8 cellular contexts compared by ENCODE assay signal in the genomic region with DNA sequence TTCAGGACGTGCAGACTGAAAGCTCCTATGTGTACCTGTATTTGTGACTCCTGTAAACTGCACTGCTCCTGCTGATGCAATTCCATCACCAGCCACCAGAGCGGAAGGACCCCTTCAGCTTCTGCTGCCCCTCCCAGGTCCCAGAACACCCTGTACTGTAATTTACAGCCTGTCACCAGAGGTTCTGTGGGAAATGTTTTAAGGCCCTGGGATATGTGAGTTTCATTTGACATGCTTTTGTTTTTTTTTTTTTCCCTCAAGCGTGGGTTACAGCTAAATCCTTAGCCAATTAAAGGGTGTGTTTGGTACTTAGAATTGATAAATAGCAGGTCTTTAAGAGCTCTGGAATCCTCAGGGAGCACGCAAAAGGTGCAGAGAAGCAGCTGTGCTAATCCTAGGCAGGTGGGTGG.
DNase-seq lines count a peak whose midpoint lies in the region; ATAC-seq and TF ChIP-seq lines count a peak whose summit lies in the region.

No MANE protein-coding gene starts in this region.

- no peaks in the 10 kb centered on the region for H3K36me3 ChIP-seq in brain microvascular endothelial cell (replicated peaks)
- H3K36me3 ChIP-seq in neural progenitor cell: no peaks in the 10 kb centered on the region

- H3K27me3 ChIP-seq in brain microvascular endothelial cell (replicated peaks) (no peaks in the 10 kb centered on the region), neural progenitor cell (no peaks in the 10 kb centered on the region)

- peaks cover 28% of the 10 kb centered on the region for H3F3A ChIP-seq in neural progenitor cell (ENCODE audit: low read depth)

- in situ Hi-C loops in brain microvascular endothelial cell (cut with HindIII; ENCODE audit: low pct_ligation_motif_present, low sequenced_read_pairs): no loop called here

- peaks cover 24% of the 10 kb centered on the region for H3K4me1 ChIP-seq in neural progenitor cell

- peak; percentile 61 for ATAC-seq in HG02678 (IDR thresholded peaks at IDR 0.05; ENCODE audit: unreplicated experiment)

- H4K20me1 ChIP-seq in neural progenitor cell (ENCODE audit: low read depth): no peaks in the 10 kb centered on the region

- no peak overlapping the region for H3K9ac ChIP-seq in neural progenitor cell

- TF ChIP-seq CTCF in brain microvascular endothelial cell (IDR thresholded peaks at IDR 0.05; ENCODE audit: low read depth, low read length, missing control alignments) (peak; percentile 82), neural progenitor cell (IDR thresholded peaks at IDR 0.05) (peak; percentile 64)

- H3K9me3 ChIP-seq in neural progenitor cell (ENCODE audit: low read depth): no peaks in the 10 kb centered on the region

- no peak overlapping the region for H3K4me3 Mint-ChIP-seq in neural progenitor cell

- H3K79me2 ChIP-seq in neural progenitor cell (ENCODE audit: low read depth): no peaks in the 10 kb centered on the region

- H3K4me1 Mint-ChIP-seq in neural progenitor cell: peaks cover 17% of the 10 kb centered on the region

- no peak overlapping the region for H3K27ac ChIP-seq in brain microvascular endothelial cell
- no peak overlapping the region for H3K27ac ChIP-seq in neural progenitor cell

- no peak overlapping the region for H2AFZ ChIP-seq in neural progenitor cell (replicated peaks)

- H3K4me3 ChIP-seq in brain microvascular endothelial cell (ENCODE audit: low read depth, low read length) (no peak overlapping the region), neural progenitor cell (no peak overlapping the region)

- H3K36me3 Mint-ChIP-seq in neural progenitor cell: peaks cover 31% of the 10 kb centered on the region

- no peak overlapping the region for H3K4me2 ChIP-seq in neural progenitor cell

- DNase-seq in activated CD8-positive, alpha-beta memory T cell treated with anti-CD3 and anti-CD28 coated beads, Interleukin-2, amount 50 U/mL, for 48 hours: peak; percentile 48
- DNase-seq in activated CD8-positive, alpha-beta memory T cell treated with anti-CD3 and anti-CD28 coated beads for 24 hours: no peak
- DNase-seq in NCI-H187 treated with DMSO at 0.1 percent for 48 hours (lab: John Stamatoyannopoulos, UW): peak; percentile 53
- DNase-seq in brain microvascular endothelial cell: no peak
- peak; percentile 69 for DNase-seq in neural progenitor cell (ENCODE audit: low spot score)
- no peak for DNase-seq in COLO829 (ENCODE audit: low spot score)
- DNase-seq in GDM1 (lab: John Stamatoyannopoulos, UW): no peak

- no peak overlapping the region for H3K27ac Mint-ChIP-seq in neural progenitor cell

- no peaks in the 10 kb centered on the region for H3K9me3 Mint-ChIP-seq in neural progenitor cell

- peaks cover 2% of the 10 kb centered on the region for H3K27me3 Mint-ChIP-seq in neural progenitor cell (ENCODE audit: insufficient read depth, low read depth)

Comparison
In these comparisons a context has a peak if more than half of its experiments do, and no peak if none do; other contexts are left out.
1. DNase-seq: peak in activated CD8-positive, alpha-beta memory T cell treated with anti-CD3 and anti-CD28 coated beads, Interleukin-2, amount 50 U/mL, for 48 hours (single experiment), NCI-H187 treated with DMSO at 0.1 percent for 48 hours (single experiment) and neural progenitor cell (single experiment); none in activated CD8-positive, alpha-beta memory T cell treated with anti-CD3 and anti-CD28 coated beads for 24 hours (single experiment), brain microvascular endothelial cell (single experiment), COLO829 (single experiment) and GDM1 (single experiment).